Comparison of ENCODE assay signal across 8 cellular contexts in the genomic region with DNA sequence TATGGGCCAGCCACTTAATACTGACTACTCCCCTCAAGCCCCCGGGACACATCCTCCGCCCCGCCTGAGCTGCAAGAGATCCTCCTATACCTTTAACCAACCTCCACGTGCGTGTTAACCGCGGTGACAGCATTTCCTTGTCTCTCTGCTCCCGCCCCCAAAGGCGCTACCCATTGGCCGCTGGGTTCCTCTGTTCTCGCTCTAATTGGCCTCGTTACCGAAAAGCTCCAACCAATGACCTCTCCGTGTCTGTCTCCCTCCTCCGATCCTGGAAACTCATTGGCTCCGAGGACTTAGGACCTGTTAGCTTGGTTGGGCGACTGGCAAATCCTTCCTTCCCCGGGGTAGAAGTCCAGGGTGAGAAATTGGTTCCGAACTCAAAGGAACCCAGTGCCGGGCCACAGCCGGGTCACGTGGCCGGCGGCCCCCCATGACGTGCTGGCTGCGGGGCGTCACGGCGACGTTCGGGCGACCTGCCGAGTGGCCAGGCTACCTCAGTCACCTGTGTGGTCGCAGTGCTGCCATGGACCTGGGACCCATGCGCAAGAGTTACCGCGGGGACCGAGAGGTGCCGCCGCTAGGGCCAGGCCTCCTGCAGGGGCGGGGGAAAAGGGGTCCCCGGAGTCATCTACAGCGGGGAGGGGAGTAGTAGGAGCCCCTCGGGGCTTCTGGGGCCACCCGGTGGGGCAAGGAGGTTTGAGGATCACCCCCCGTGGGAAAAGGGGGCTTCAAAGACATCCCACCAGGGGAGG. TPM values are rescaled to one million over a fixed set of nuclear protein-coding genes. Genes with fewer than 3 reads are reported as not detected.
DNase-seq lines count a peak whose midpoint lies in the region; ATAC-seq, FAIRE-seq and TF ChIP-seq lines count a peak whose summit lies in the region.

A gene (plus strand): TSS at position 326 of the 752 bp plus-strand sequence. CDS start 105 bp downstream, at position 431.

- H4K20me1 ChIP-seq in SU-DHL-6 (ENCODE audit: low read depth, low read length), result no peaks in the 10 kb centered on the region

- DNase-seq in GM12865 (ENCODE audit: low read depth) (peak; percentile 98), NCI-H128 (lab: John Stamatoyannopoulos, UW; ENCODE audit: unreplicated experiment) (peak; percentile 63), Right ventricle myocardium superior (peak; percentile 94), pancreas (peak; percentile 86 to 97 (median 94)), tibial artery (peak; percentile 97)
- DNase-seq in activated naive CD8-positive, alpha-beta T cell treated with anti-CD3 and anti-CD28 coated beads, Interleukin-2, amount 50 U/mL, for 16 hours (ENCODE audit: low read depth, low spot score), result peak; percentile 88

- no peaks in the 10 kb centered on the region for H3K9me2 ChIP-seq in SU-DHL-6 (replicated peaks; ENCODE audit: insufficient read depth, low read length)

- TF ChIP-seq CTCF in GM12865 (IDR thresholded peaks at IDR 0.05; ENCODE audit: insufficient read depth, low read depth, low read length, missing control alignments), result no peak
- no peak for TF ChIP-seq CTCF in SU-DHL-6 (IDR thresholded peaks at IDR 0.05; ENCODE audit: insufficient read depth, low read length, poor library complexity, severe bottlenecking)
- TF ChIP-seq CTCF in pancreas (IDR thresholded peaks at IDR 0.05), result no peak
- TF ChIP-seq CTCF in tibial artery (IDR thresholded peaks at IDR 0.05), result no peak

- FAIRE-seq in pancreas (lab: Jason Lieb, UNC), result peak; percentile 97

- H3K27ac ChIP-seq in SU-DHL-6 (ENCODE audit: low read depth, low read length) (peak within 1 kb of the TSS; percentile 23), pancreas (peak within 1 kb of the TSS; percentile 54 to 82 (median 79)), tibial artery (peak within 1 kb of the TSS; percentile 67 to 90)

- H3K79me2 ChIP-seq in SU-DHL-6 (ENCODE audit: insufficient read depth, low read length), result peaks cover 8% of the 10 kb centered on the region; the same call in 1 of the 2 replicates

- peak within 1 kb of the TSS; percentile 86 for H3K9ac ChIP-seq in SU-DHL-6 (ENCODE audit: low read length)

- H3F3A ChIP-seq in SU-DHL-6 (ENCODE audit: insufficient read depth), result peaks cover 15% of the 10 kb centered on the region

- peak; percentile 94 for ATAC-seq in HG02678 (IDR thresholded peaks at IDR 0.05; ENCODE audit: unreplicated experiment)
- ATAC-seq in Right ventricle myocardium superior (ENCODE audit: poor library complexity), result peak; percentile 98
- peak; percentile 95 to 97 (median 95) for ATAC-seq in pancreas

- H3K9me3 ChIP-seq in SU-DHL-6 (ENCODE audit: insufficient read depth, low read length) (no peaks in the 10 kb centered on the region), pancreas (no peaks in the 10 kb centered on the region), tibial artery (no peaks in the 10 kb centered on the region)

- H3K27me3 ChIP-seq in SU-DHL-6 (ENCODE audit: low read length), result no peaks in the 10 kb centered on the region
- H3K27me3 ChIP-seq in pancreas, result no peaks in the 10 kb centered on the region
- H3K27me3 ChIP-seq in tibial artery, result no peaks in the 10 kb centered on the region

- 0 to 1% methylated on average over 45 to 46 of the region's 46 CpGs for WGBS in pancreas, 2 donors

- H2AFZ ChIP-seq in SU-DHL-6 (ENCODE audit: low read depth, low read length, severe bottlenecking), result peak within 1 kb of the TSS; percentile 78

- H3K4me2 ChIP-seq in SU-DHL-6 (ENCODE audit: low read depth, low read length, poor library complexity, severe bottlenecking), result peak within 1 kb of the TSS; percentile 80

- intact Hi-C loops in Right ventricle myocardium superior (cut with DNase I), result no loop called here
- intact Hi-C loops in pancreas (cut with DNase I), result no loop called here
- intact Hi-C loops in tibial artery (cut with DNase I; ENCODE audit: low total_unique reads), result loop anchor here (5.0 kb wide), 1 partner anchor 44 kb away; a partner anchor contains a TSS

- H3K36me3 ChIP-seq in SU-DHL-6 (ENCODE audit: low read length), result no peaks in the 10 kb centered on the region
- no peaks in the 10 kb centered on the region for H3K36me3 ChIP-seq in pancreas
- peaks cover 0 to 31% (median 9%) of the 10 kb centered on the region in 3 donors for H3K36me3 ChIP-seq in tibial artery

- peak within 1 kb of the TSS; percentile 89 for H3K4me3 ChIP-seq in GM12865 (ENCODE audit: low read depth, low read length)
- H3K4me3 ChIP-seq in SU-DHL-6 (ENCODE audit: insufficient read depth, low read length, poor library complexity, severe bottlenecking), result peak within 1 kb of the TSS; percentile 87
- H3K4me3 ChIP-seq in pancreas, result peak within 1 kb of the TSS; percentile 37 to 68 (median 56)
- H3K4me3 ChIP-seq in tibial artery, result peak within 1 kb of the TSS; percentile 66 to 97

- H3K4me1 ChIP-seq in pancreas (peaks cover 16 to 36% (median 17%) of the 10 kb centered on the region in 3 donors), tibial artery (peaks cover 0 to 37% (median 19%) of the 10 kb centered on the region in 4 donors)

RNA-seq across cellular contexts. Expression of the gene that starts here (rescaled TPM):
- total RNA-seq in Right ventricle myocardium superior, result 28.2 TPM
- total RNA-seq in pancreas, result 10 to 100 TPM; 13.2 to 23.5 (median 19.6) TPM
- 1 to 10 TPM; 6.5 to 7.6 TPM for polyA plus RNA-seq in pancreas

Comparison
In these comparisons a context has a peak if more than half of its experiments do, and no peak if none do; other contexts are left out.
1. Peak in every context shown above with its lines: DNase-seq, ATAC-seq, H3K4me3 ChIP-seq and H3K27ac ChIP-seq.
2. H3K27ac ChIP-seq: peak in every context shown above with its lines; median percentile 79 in pancreas; 78 in tibial artery; 23 in SU-DHL-6.